In genomic region chr6:106536357-106536756, GRCh38 we compare ENCODE assay signal across 1 cellular context.
TF ChIP-seq lines count a peak whose summit lies in the region.

No MANE protein-coding gene starts in this region.

TF ChIP-seq in IMR-90, 13 proteins besides CTCF, POLR2A, EP300 and RAD21:
- TF ChIP-seq CEBPB (IDR thresholded peaks at IDR 0.05; ENCODE audit: low read depth, low read length): no peak
TF ChIP-seq in IMR-90: peak in this region for 0.
